8 cellular contexts compared by ENCODE assay signal in genomic region chr2:58046335-58046584, GRCh38. TPM values are rescaled to one million over a fixed set of nuclear protein-coding genes. Genes with fewer than 3 reads are reported as not detected.
DNase-seq lines count a peak whose midpoint lies in the region; ATAC-seq and TF ChIP-seq lines count a peak whose summit lies in the region.

No MANE protein-coding gene starts in this region.

- intact Hi-C loops in PC-9 (cut with micrococcal nuclease; ENCODE audit: unreplicated experiment) (loop anchor here (1.0 to 5.0 kb wide), 3 partner anchors 64 to 139 kb away; no protein-coding TSS in a partner anchor), prostate gland (cut with DNase I) (no loop called here)

- peak overlapping the region; percentile 65 for H3K4me3 ChIP-seq in PC-9
- H3K4me3 ChIP-seq in fibroblast of pulmonary artery (replicated peaks; ENCODE audit: low read depth, low read length) = peak overlapping the region; percentile 75
- peak overlapping the region; percentile 63 to 67 for H3K4me3 ChIP-seq in prostate gland

- 3% methylated on average over 14 of the region's 14 CpGs for WGBS in prostate gland

- DNase-seq in PC-9 = no peak
- no peak for DNase-seq in fibroblast of pulmonary artery (ENCODE audit: low read depth)
- no peak for DNase-seq in prostate gland (ENCODE audit: low spot score)
- DNase-seq in putamen (ENCODE audit: low spot score) = no peak
- DNase-seq in HT-29 (ENCODE audit: low spot score) = no peak

- ATAC-seq in GM21390 (IDR thresholded peaks at IDR 0.05; ENCODE audit: unreplicated experiment) (peak; percentile 18), HG03342 (IDR thresholded peaks at IDR 0.05; ENCODE audit: unreplicated experiment) (no peak), GM21526 (IDR thresholded peaks at IDR 0.05; ENCODE audit: low FRiP score, unreplicated experiment) (no peak)

- no peaks in the 10 kb centered on the region for H3K27me3 ChIP-seq in PC-9 (ENCODE audit: insufficient read depth, low read depth)
- H3K27me3 ChIP-seq in prostate gland (replicated peaks; ENCODE audit: insufficient read depth) = no peaks in the 10 kb centered on the region

- H3K27ac ChIP-seq in PC-9 (peak overlapping the region; percentile 81), prostate gland (peak overlapping the region; percentile 88 to 93)

- POLR2A ChIA-PET in PC-9 (lab: Charles Lee; ENCODE audit: unreplicated experiment) = interaction anchor here (0.5 to 0.7 kb wide), 7 partner anchors 8 to 1476 kb away, joined by 3 to 8 read pairs (median 4); no protein-coding TSS in a partner anchor

- H3K9me2 ChIP-seq in PC-9 (ENCODE audit: insufficient read depth) = no peaks in the 10 kb centered on the region

- peaks cover 29% of the 10 kb centered on the region for H3K79me2 ChIP-seq in PC-9 (ENCODE audit: low read depth)

- no TSS peak for BruUV-seq in PC-9 (replicated peaks; lab: Mats Ljungman, UMichigan)

- no peak for TF ChIP-seq POLR2A in prostate gland (IDR thresholded peaks at IDR 0.05)

- H3K9me3 ChIP-seq in PC-9 (ENCODE audit: insufficient read depth, low read depth) (no peaks in the 10 kb centered on the region; the same call in 1 of the 2 replicates), prostate gland (no peaks in the 10 kb centered on the region)

- H3F3A ChIP-seq in PC-9 (ENCODE audit: insufficient read depth, low read depth) = peaks cover 17% of the 10 kb centered on the region

- no peaks in the 10 kb centered on the region for H4K20me1 ChIP-seq in PC-9 (ENCODE audit: insufficient read depth)

- H3K4me1 ChIP-seq in PC-9 (replicated peaks; ENCODE audit: insufficient read depth) (peaks cover 41% of the 10 kb centered on the region), prostate gland (replicated peaks) (no peaks in the 10 kb centered on the region)

- peaks cover 10% of the 10 kb centered on the region for H3K36me3 ChIP-seq in PC-9 (ENCODE audit: low read depth)
- no peaks in the 10 kb centered on the region for H3K36me3 ChIP-seq in prostate gland

- H3K4me2 ChIP-seq in PC-9 = peak overlapping the region; percentile 90

- CTCF ChIA-PET in PC-9 (lab: Charles Lee) = interaction anchor here (1.0 kb wide), 1 partner anchor 140 kb away, joined by 3 read pairs; no protein-coding TSS in a partner anchor

- H2AFZ ChIP-seq in PC-9 = peak overlapping the region; percentile 83

- TF ChIP-seq CTCF in PC-9 (conservative IDR thresholded peaks at IDR 0.05) (no peak), fibroblast of pulmonary artery (IDR thresholded peaks at IDR 0.05; ENCODE audit: low read length, missing control alignments) (no peak), prostate gland (IDR thresholded peaks at IDR 0.05) (no peak)

RNA-seq across cellular contexts. Expression of gene VRK2, which starts 0.3 kb away (rescaled TPM):
- 32.7 and 42.8 TPM in 2 replicates for total RNA-seq in PC-9 (2021)
- total RNA-seq in prostate gland = 10 to 100 TPM; 18.1 to 19.2 TPM
- 9.4 and 10.3 TPM in 2 replicates for total RNA-seq in HT-29 (2014; rRNA removed; shearing (Covaris generic))
